7 cellular contexts compared by ENCODE assay signal in the genomic region with DNA sequence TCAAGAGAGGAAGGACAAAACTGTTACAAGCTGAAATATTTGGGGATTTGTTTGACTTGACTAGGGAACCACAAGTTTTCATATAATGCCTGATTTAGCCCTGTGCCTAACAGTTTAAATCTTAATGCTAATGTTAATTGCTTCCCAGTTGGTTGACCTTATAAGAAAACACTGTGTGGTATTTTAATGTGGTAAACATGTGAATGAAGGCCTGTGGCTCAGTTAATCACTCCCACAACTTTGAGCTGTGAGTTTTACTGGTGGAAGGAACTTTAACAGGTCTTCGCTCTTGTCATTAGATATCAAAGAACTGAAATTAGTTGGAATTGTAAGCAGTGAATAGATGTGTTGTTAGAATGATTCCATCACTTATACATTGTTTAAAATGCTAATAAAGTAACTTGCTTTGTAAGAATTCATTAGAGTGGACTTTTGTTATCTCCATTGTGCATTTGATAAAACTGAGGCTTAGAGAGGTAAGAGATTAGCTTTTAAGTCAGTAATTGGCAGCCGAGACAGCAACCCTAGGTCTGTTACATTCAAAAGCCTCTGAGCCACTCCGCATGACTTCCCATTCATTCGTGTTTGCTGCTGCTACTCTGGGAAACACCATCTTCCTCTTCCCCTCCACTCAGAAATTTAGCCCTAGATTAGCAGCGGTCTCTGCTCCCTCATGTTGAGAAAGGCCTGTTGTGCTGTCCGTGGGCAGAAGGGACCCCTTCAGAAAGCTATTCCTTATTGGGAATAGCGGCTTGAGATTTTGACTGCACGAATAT. TPM values are rescaled to one million over a fixed set of nuclear protein-coding genes. Genes with fewer than 3 reads are reported as not detected.
A peak's percentile ranks its signal among the peaks of the same experiment; 100 is the strongest.
DNase-seq lines count a peak whose midpoint lies in the region; ATAC-seq and TF ChIP-seq lines count a peak whose summit lies in the region.

No MANE protein-coding gene starts in this region.

- DNase-seq in G401 (ENCODE audit: low spot score) = peak; percentile 47
- peak; percentile 14 for DNase-seq in LHCN-M2 (ENCODE audit: low read depth)
- no peak for DNase-seq in T-cell
- peak; percentile 17 for DNase-seq in fibroblast of mammary gland (ENCODE audit: low read depth)
- no peak for DNase-seq in osteocyte (ENCODE audit: extremely low spot score, unreplicated experiment)

- H3K27ac Mint-ChIP-seq in T-cell (peak overlapping the region; percentile 93 to 94), osteocyte (ENCODE audit: unreplicated experiment) (peak overlapping the region; percentile 95)

- H3K36me3 Mint-ChIP-seq in T-cell (peaks cover 3% of the 10 kb centered on the region), osteocyte (ENCODE audit: unreplicated experiment) (peaks cover 32% of the 10 kb centered on the region)

- CTCF ChIA-PET in T-cell (lab: Charles Lee) = interaction anchor here (0.5 to 0.7 kb wide), 2 partner anchors 25 to 95 kb away, joined by 3 to 7 read pairs; no protein-coding TSS in a partner anchor

- in situ Hi-C loops in G401 (cut with HindIII; ENCODE audit: low sequenced_read_pairs) = no loop called here

- ATAC-seq in T-cell (replicated peaks in 1 of 4) (no peak), HG03039 (IDR thresholded peaks at IDR 0.05; ENCODE audit: unreplicated experiment) (no peak), HG03469 (IDR thresholded peaks at IDR 0.05; ENCODE audit: unreplicated experiment) (no peak)

- peak overlapping the region; percentile 86 for H3K4me3 ChIP-seq in fibroblast of mammary gland (ENCODE audit: control insufficient read depth, low read depth, low read length)

- H3K4me1 Mint-ChIP-seq in T-cell (peaks cover 50 to 60% (median 51%) of the 10 kb centered on the region in 3 donors), osteocyte (ENCODE audit: unreplicated experiment) (peaks cover 35% of the 10 kb centered on the region)

- H3K4me3 Mint-ChIP-seq in T-cell (peak overlapping the region; percentile 87 to 94 (median 91)), osteocyte (ENCODE audit: unreplicated experiment) (peak overlapping the region; percentile 95)

- POLR2A ChIA-PET in T-cell (lab: Charles Lee) = interaction anchor here in 1 of 2 donors (0.6 to 0.8 kb wide), 3 partner anchors 16 to 140 kb away, joined by 3 read pairs; no protein-coding TSS in a partner anchor

- H3K9me3 Mint-ChIP-seq in T-cell (no peaks in the 10 kb centered on the region), osteocyte (ENCODE audit: unreplicated experiment) (no peaks in the 10 kb centered on the region)

- H3K27me3 Mint-ChIP-seq in T-cell = no peaks in the 10 kb centered on the region
- H3K27me3 Mint-ChIP-seq in osteocyte (ENCODE audit: unreplicated experiment) = no peaks in the 10 kb centered on the region

- TF ChIP-seq CTCF in fibroblast of mammary gland (conservative IDR thresholded peaks at IDR 0.05; ENCODE audit: control insufficient read depth, insufficient read depth, low read depth, low read length) (no peak), osteocyte (IDR thresholded peaks at IDR 0.05) (no peak)

RNA-seq across cellular contexts. Expression of a gene that starts 1.0 kb away (rescaled TPM):
- total RNA-seq in G401 (2014; rRNA removed; shearing (Covaris generic)) = 26.2 and 28.6 TPM in 2 replicates
- total RNA-seq in LHCN-M2 (2014; rRNA removed) (33.7 and 34.7 TPM in 2 replicates), T-cell (10 to 100 TPM in 4 of 5 donors, 1 to 10 TPM in 1; 8.9 to 20.0 (median 13.5) TPM), osteocyte (22.2 and 22.9 TPM in 2 replicates)
- 8.8 TPM for polyA plus RNA-seq in LHCN-M2 (2012)

RNA-seq across cellular contexts. Expression of a gene that starts 46.7 kb away (rescaled TPM):
- total RNA-seq in G401 (2014; rRNA removed; shearing (Covaris generic)) = 50.5 and 69.4 TPM in 2 replicates
- 72.3 and 72.8 TPM in 2 replicates for total RNA-seq in LHCN-M2 (2014; rRNA removed)
- 19.4 TPM for polyA plus RNA-seq in LHCN-M2 (2012)
- total RNA-seq in T-cell = 10 to 100 TPM; 53.9 to 94.2 (median 81.3) TPM
- total RNA-seq in osteocyte = 171 and 173 TPM in 2 replicates

Comparison
In these comparisons a context has a peak if more than half of its experiments do, and no peak if none do; other contexts are left out.
1. DNase-seq: peak in G401 (single experiment), LHCN-M2 (single experiment) and fibroblast of mammary gland (single experiment); none in T-cell (0 of 34) and osteocyte (single experiment).